ENCODE assay signal across 21 cellular contexts in the genomic region with DNA sequence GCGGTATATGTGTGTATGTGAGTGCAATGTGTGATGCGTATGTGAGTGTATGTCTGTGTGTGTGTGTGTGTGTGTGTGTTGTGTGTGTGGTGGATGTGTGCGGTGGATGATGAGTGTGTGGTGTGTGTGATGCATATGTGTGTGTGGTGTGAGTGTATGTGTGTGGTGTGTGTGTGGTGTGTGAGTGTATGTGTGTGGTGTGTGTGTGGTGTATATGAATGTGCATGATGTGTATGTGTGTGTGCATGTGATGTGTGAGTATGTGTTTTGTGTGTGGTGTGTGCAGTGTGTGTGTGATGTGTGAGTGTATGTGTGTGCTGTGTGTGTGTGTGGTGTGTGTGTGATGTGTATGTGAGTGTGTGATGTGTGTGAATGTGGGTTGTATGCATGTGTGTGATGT.
A peak's percentile ranks its signal among the peaks of the same experiment; 100 is the strongest.
DNase-seq lines count a peak whose midpoint lies in the region; ATAC-seq, FAIRE-seq and TF ChIP-seq lines count a peak whose summit lies in the region.
"Had no signal": no experiment of that assay in that cellular context is flagged by ENCODE, and none has a peak within 500 bp of the region (broad histone marks: within the 10 kb centered on the region; RNA-seq: fewer than 3 reads in every experiment).

No MANE protein-coding gene starts in this region.

- CTCF ChIA-PET in HEK293 (lab: Yijun Ruan, JAX), result interaction anchor here (0.6 kb wide), 1 partner anchor 74 kb away, joined by 3 read pairs; no protein-coding TSS in a partner anchor
- CTCF ChIA-PET in K562 (lab: Yijun Ruan, JAX; ENCODE audit: low intra/inter-chr PET ratio), result no interaction called here
- CTCF ChIA-PET in HepG2 (lab: Yijun Ruan, JAX; ENCODE audit: low intra/inter-chr PET ratio, low total read pairs), result no interaction called here

- intact Hi-C loops in K562 (cut with micrococcal nuclease) (no loop called here), esophagus muscularis mucosa (cut with DNase I) (no loop called here), HepG2 (cut with micrococcal nuclease; ENCODE audit: unreplicated experiment) (no loop called here)

- no peak overlapping the region for H2AFZ ChIP-seq in K562 (ENCODE audit: low read depth, low read length)
- H2AFZ ChIP-seq in Karpas-422 (ENCODE audit: low read length), result no peak overlapping the region
- H2AFZ ChIP-seq in HepG2 (ENCODE audit: low read length), result no peak overlapping the region

- no peaks in the 10 kb centered on the region for H4K20me1 ChIP-seq in K562 (replicated peaks; ENCODE audit: control insufficient read depth, insufficient read depth, low read length)
- no peaks in the 10 kb centered on the region for H4K20me1 ChIP-seq in Karpas-422 (ENCODE audit: insufficient read depth, low read depth, low read length)
- no peaks in the 10 kb centered on the region for H4K20me1 ChIP-seq in HepG2 (ENCODE audit: insufficient read depth, low read length)

- no peak for TF ChIP-seq EP300 in K562 (IDR thresholded peaks at IDR 0.05; ENCODE audit: low read length)
- TF ChIP-seq EP300 in esophagus muscularis mucosa (IDR thresholded peaks at IDR 0.05), result no peak
- TF ChIP-seq EP300 in HepG2 (IDR thresholded peaks at IDR 0.05; ENCODE audit: low read depth in 2 of 2, low read length in 2 of 2), result no peak
- TF ChIP-seq EP300 in HepG2 (CRISPR knock-in tag; IDR thresholded peaks at IDR 0.05; ENCODE audit: borderline replicate concordance), result no peak

- H3K27ac ChIP-seq in HEK293 (ENCODE audit: extremely low read depth, low read depth, low read length) (no peak overlapping the region), K562 (ENCODE audit: extremely low read depth, low read depth, low read length) (no peak overlapping the region), esophagus muscularis mucosa (replicated peaks in 1 of 4) (no peak overlapping the region), Karpas-422 (ENCODE audit: low read length) (no peak overlapping the region), HepG2 (ENCODE audit: extremely low read length, insufficient read depth, low read length) (no peak overlapping the region)

- WGBS in K562 (ENCODE audit: insufficient coverage, low coverage, missing lambda C conversion rate), result 71% methylated on average over 3 of the region's 3 CpGs
- WGBS in esophagus muscularis mucosa, result 97% methylated on average over 3 of the region's 3 CpGs
- WGBS in HepG2 (ENCODE audit: low lambda C conversion rate), result 77% methylated on average over 3 of the region's 3 CpGs

- ATAC-seq in K562 (no peak), HG03469 (IDR thresholded peaks at IDR 0.05; ENCODE audit: unreplicated experiment) (no peak), HepG2 (no peak)

- TF ChIP-seq CTCF in HEK293 (tag by site-specific recombination; IDR thresholded peaks at IDR 0.05) (no peak), K562 (IDR thresholded peaks at IDR 0.05 in 2 of 3, conservative IDR thresholded peaks at IDR 0.05 in 1 of 3; ENCODE audit: insufficient read depth in 2 of 3, low read depth in 1 of 3, low read length in 3 of 3) (no peak), esophagus muscularis mucosa (IDR thresholded peaks at IDR 0.05) (no peak), HepG2 (CRISPR knock-in tag; IDR thresholded peaks at IDR 0.05) (no peak)

- peaks cover 6 to 19% of the 10 kb centered on the region in 2 experiments for H3K27me3 ChIP-seq in K562 (ENCODE audit: control insufficient read depth in 2 of 2, insufficient read depth in 2 of 2, low read length in 2 of 2)
- no peaks in the 10 kb centered on the region for H3K27me3 ChIP-seq in esophagus muscularis mucosa
- H3K27me3 ChIP-seq in Karpas-422 (ENCODE audit: low read length), result no peaks in the 10 kb centered on the region
- peaks cover 0 to 4% of the 10 kb centered on the region in 2 experiments; a peak in 1 of 5 replicates for H3K27me3 ChIP-seq in HepG2 (ENCODE audit: control insufficient read depth in 1 of 2, insufficient read depth in 2 of 2, low read length in 2 of 2)

- no peak overlapping the region for H3K4me3 ChIP-seq in HEK293 (ENCODE audit: low read depth, low read length)
- no peak overlapping the region for H3K4me3 ChIP-seq in K562
- H3K4me3 ChIP-seq in esophagus muscularis mucosa, result no peak overlapping the region
- H3K4me3 ChIP-seq in Karpas-422 (ENCODE audit: low read length), result no peak overlapping the region
- H3K4me3 ChIP-seq in HepG2 (replicated peaks in 1 of 3; ENCODE audit: insufficient read depth in 1 of 3, low read depth in 2 of 3, low read length in 3 of 3), result no peak overlapping the region

- H3K4me2 ChIP-seq in K562 (ENCODE audit: insufficient read depth, low read length) (no peak overlapping the region), Karpas-422 (ENCODE audit: low read depth, low read length, poor library complexity, severe bottlenecking) (no peak overlapping the region), HepG2 (ENCODE audit: low read depth, low read length) (no peak overlapping the region)

- FAIRE-seq in K562 (lab: Jason Lieb, UNC) (peak; percentile 80), HepG2 (lab: Jason Lieb, UNC) (no peak)
- FAIRE-seq: A204.1 had no signal

- no peaks in the 10 kb centered on the region for H3K9me3 ChIP-seq in HEK293 (ENCODE audit: control insufficient read depth, insufficient read depth, low read depth, low read length)
- no peaks in the 10 kb centered on the region; the same call in 1 of the 2 replicates for H3K9me3 ChIP-seq in K562 (replicated peaks; ENCODE audit: control insufficient read depth, insufficient read depth, low read depth, low read length)
- no peaks in the 10 kb centered on the region for H3K9me3 ChIP-seq in esophagus muscularis mucosa
- H3K9me3 ChIP-seq in Karpas-422 (ENCODE audit: low read length), result no peaks in the 10 kb centered on the region
- no peaks in the 10 kb centered on the region for H3K9me3 ChIP-seq in HepG2 (ENCODE audit: low read length)
- H3K9me3 ChIP-seq: BE2C had no signal

- TF ChIP-seq POLR2A in K562 (conservative IDR thresholded peaks at IDR 0.05) (no peak), esophagus muscularis mucosa (IDR thresholded peaks at IDR 0.05; ENCODE audit: low read depth) (no peak), HepG2 (IDR thresholded peaks at IDR 0.05; ENCODE audit: insufficient read depth in 1 of 2, low read depth in 2 of 2, low read length in 2 of 2) (no peak)

- H3K36me3 ChIP-seq in HEK293 (ENCODE audit: control insufficient read depth in 2 of 2, insufficient read depth in 1 of 2, low read length in 2 of 2), result no peaks in the 10 kb centered on the region; a peak in 1 of 3 replicates
- peaks cover 6% of the 10 kb centered on the region; the same call in 2 of the 3 replicates for H3K36me3 ChIP-seq in K562 (ENCODE audit: control insufficient read depth, insufficient read depth, low read length)
- H3K36me3 ChIP-seq in esophagus muscularis mucosa, result no peaks in the 10 kb centered on the region
- no peaks in the 10 kb centered on the region for H3K36me3 ChIP-seq in Karpas-422 (ENCODE audit: insufficient read depth, low read length)
- H3K36me3 ChIP-seq in HepG2 (replicated peaks in 1 of 2; ENCODE audit: control insufficient read depth in 1 of 2, insufficient read depth in 2 of 2, low read length in 2 of 2), result no peaks in the 10 kb centered on the region
- H3K36me3 ChIP-seq: BE2C had no signal

- DNase-seq in K562 (ENCODE audit: extremely low read depth in 1 of 4, low spot score in 3 of 4) (no peak), esophagus muscularis mucosa (ENCODE audit: extremely low spot score) (peak; percentile 87), Karpas-422 (no peak), NOMO-1 treated with DMSO at 0.1 percent for 48 hours (lab: John Stamatoyannopoulos, UW; ENCODE audit: unreplicated experiment) (no peak), HepG2 (ENCODE audit: low spot score) (no peak)
- DNase-seq: ACHN; BE2C; C1 segment of cervical spinal cord; CD4-positive, CD25-positive, alpha-beta regulatory T cell; CD8-positive, alpha-beta memory T cell; COR-L47; DMS 273 treated with DMSO at 0.1 percent for 48 hours; DMS53; DND-41; EL; HCEC 1CT; HFFc6; KG1 had no signal

- BruUV-seq in K562 (replicated peaks; lab: Mats Ljungman, UMichigan) (no TSS peak), HepG2 (replicated peaks; lab: Mats Ljungman, UMichigan) (no TSS peak)

- in situ Hi-C loops in K562 (cut with MboI), result no loop called here
- in situ Hi-C loops in HepG2 (cut with HindIII; ENCODE audit: extremely low pct_ligation_motif_present, low pct_unique_long_range_greater_than_20kb), result no loop called here

- no peaks in the 10 kb centered on the region for H3K4me1 ChIP-seq in HEK293 (ENCODE audit: control insufficient read depth, insufficient read depth, low read length)
- no peaks in the 10 kb centered on the region for H3K4me1 ChIP-seq in K562 (replicated peaks in 1 of 2; ENCODE audit: control insufficient read depth in 2 of 2, insufficient read depth in 2 of 2, low read length in 2 of 2)
- H3K4me1 ChIP-seq in esophagus muscularis mucosa, result no peaks in the 10 kb centered on the region
- H3K4me1 ChIP-seq in Karpas-422 (ENCODE audit: low read length), result no peaks in the 10 kb centered on the region
- no peaks in the 10 kb centered on the region for H3K4me1 ChIP-seq in HepG2 (ENCODE audit: insufficient read depth, low read length)
- H3K4me1 ChIP-seq: BE2C had no signal

- TF ChIP-seq RAD21 in K562 (CRISPR knock-in tag; conservative IDR thresholded peaks at IDR 0.05 in 1 of 2, IDR thresholded peaks at IDR 0.05 in 1 of 2) (no peak), HepG2 (CRISPR knock-in tag; IDR thresholded peaks at IDR 0.05) (no peak)

- H3K9ac ChIP-seq in K562 (ENCODE audit: insufficient read depth in 1 of 2, low read depth in 2 of 2, low read length in 2 of 2) (no peak overlapping the region), Karpas-422 (ENCODE audit: low read length) (no peak overlapping the region), HepG2 (ENCODE audit: insufficient read depth, low read depth, low read length) (no peak overlapping the region)

- H3K9me1 ChIP-seq in K562 (ENCODE audit: control insufficient read depth, insufficient read depth, low read length), result no peaks in the 10 kb centered on the region

- POLR2A ChIA-PET in HEK293 (lab: Yijun Ruan, JAX), result no interaction called here
- POLR2A ChIA-PET in K562 (lab: Yijun Ruan, JAX), result no interaction called here
- POLR2A ChIA-PET in HepG2 (lab: Yijun Ruan, JAX), result no interaction called here

- no peaks in the 10 kb centered on the region for H3K9me2 ChIP-seq in Karpas-422 (replicated peaks; ENCODE audit: insufficient read depth, low read length)

- H3K79me2 ChIP-seq in K562 (ENCODE audit: control insufficient read depth, insufficient read depth, low read length), result 0 out of 3 replicates have a peak, but pooled peaks cover 6% of the 10 kb centered on the region
- no peaks in the 10 kb centered on the region for H3K79me2 ChIP-seq in Karpas-422 (ENCODE audit: low read length)
- no peaks in the 10 kb centered on the region for H3K79me2 ChIP-seq in HepG2 (ENCODE audit: insufficient read depth, low read length)

TF ChIP-seq in HEK293, 187 proteins besides CTCF, POLR2A, EP300 and RAD21 (continues in another document):
- 0 out of 2 replicates have a peak, but pooled peaks have one; percentile 82 for TF ChIP-seq ZNF521 (tag by site-specific recombination; IDR thresholded peaks at IDR 0.05)

TF ChIP-seq in K562, 482 proteins besides CTCF, POLR2A, EP300 and RAD21 (continues in another document):
- TF ChIP-seq MYNN (IDR thresholded peaks at IDR 0.05) (no peak), MYNN (CRISPR knock-in tag; IDR thresholded peaks at IDR 0.05) (no peak), ZNF197 (CRISPR knock-in tag; IDR thresholded peaks at IDR 0.05; ENCODE audit: low read depth) (no peak)

TF ChIP-seq in HepG2, 621 proteins besides CTCF, POLR2A, EP300 and RAD21 (continues in another document):
- TF ChIP-seq ZNF121 (CRISPR knock-in tag; IDR thresholded peaks at IDR 0.05) (no peak), BCL6 (CRISPR knock-in tag; IDR thresholded peaks at IDR 0.05) (no peak)
